ENCODE assay signal across 8 cellular contexts in genomic region chr22:50341977-50342650, GRCh38. TPM values are rescaled to one million over a fixed set of nuclear protein-coding genes. Genes with fewer than 3 reads are reported as not detected.
A peak's percentile ranks its signal among the peaks of the same experiment; 100 is the strongest.
DNase-seq lines count a peak whose midpoint lies in the region; ATAC-seq and TF ChIP-seq lines count a peak whose summit lies in the region.

No MANE protein-coding gene starts in this region.

- H3K4me3 Mint-ChIP-seq in CD4-positive, alpha-beta memory T cell = peak overlapping the region; percentile 80 to 93 (median 88)
- H3K4me3 Mint-ChIP-seq in glutamatergic neuron (ENCODE audit: unreplicated experiment) = peak overlapping the region; percentile 89

- H3K4me2 ChIP-seq in osteoblast (ENCODE audit: insufficient read depth, low read length) = peak overlapping the region; percentile 97

- TF ChIP-seq POLR2A in suprapubic skin (IDR thresholded peaks at IDR 0.05) = no peak

- CTCF ChIA-PET in CD4-positive, alpha-beta memory T cell (lab: Charles Lee; ENCODE audit: partially characterized antibody) = interaction anchor here (0.7 to 2.7 kb wide), 29 partner anchors 9 to 279 kb away, joined by 3 to 24 read pairs (median 5); partner anchors contain the start of genes DENND6B, HDAC10, LMF2 and SCO2

- ATAC-seq in GM21515 (IDR thresholded peaks at IDR 0.05; ENCODE audit: unreplicated experiment) = peak; percentile 54
- ATAC-seq in activated naive CD4-positive, alpha-beta T cell treated with anti-CD3 and anti-CD28 coated beads, Interleukin-2, amount 50 U/mL, for 72 hours = peak; percentile 66 to 69

- peaks cover 3 to 12% (median 5%) of the 10 kb centered on the region in 4 donors for H3K4me1 Mint-ChIP-seq in CD4-positive, alpha-beta memory T cell
- H3K4me1 Mint-ChIP-seq in glutamatergic neuron (ENCODE audit: low read depth, unreplicated experiment) = no peaks in the 10 kb centered on the region

- POLR2A ChIA-PET in CD4-positive, alpha-beta memory T cell (lab: Charles Lee; ENCODE audit: partially characterized antibody) = interaction anchor here (1.0 to 2.6 kb wide), 13 partner anchors 14 to 286 kb away, joined by 3 to 16 read pairs (median 5); partner anchors contain the start of genes ARSA, HDAC10, SCO2 and TUBGCP6

- H3K4me3 ChIP-seq in CD4-positive, alpha-beta memory T cell (ENCODE audit: low read length in 2 of 2) = peak overlapping the region; percentile 39 to 70
- H3K4me3 ChIP-seq in MG63 (peak overlapping the region; percentile 61), osteoblast (ENCODE audit: insufficient read depth, low read length) (peak overlapping the region; percentile 83), suprapubic skin (peak overlapping the region; percentile 79)

- H4K20me1 ChIP-seq in osteoblast (ENCODE audit: insufficient read depth, low read length) = peaks cover 6% of the 10 kb centered on the region

- H3K27me3 ChIP-seq in CD4-positive, alpha-beta memory T cell (ENCODE audit: insufficient read depth, low read length) = no peaks in the 10 kb centered on the region
- H3K27me3 ChIP-seq in MG63 (no peaks in the 10 kb centered on the region), osteoblast (ENCODE audit: insufficient read depth, low read length) (no peaks in the 10 kb centered on the region), suprapubic skin (no peaks in the 10 kb centered on the region)

- peaks cover 0 to 2% of the 10 kb centered on the region in 2 donors for H3K36me3 Mint-ChIP-seq in CD4-positive, alpha-beta memory T cell
- no peaks in the 10 kb centered on the region for H3K36me3 Mint-ChIP-seq in activated naive CD4-positive, alpha-beta T cell treated with anti-CD3 and anti-CD28 coated beads, Interleukin-2, amount 50 U/mL, for 72 hours
- no peaks in the 10 kb centered on the region for H3K36me3 Mint-ChIP-seq in glutamatergic neuron (ENCODE audit: unreplicated experiment)

- H2AFZ ChIP-seq in osteoblast (ENCODE audit: low read length) = peak overlapping the region; percentile 85

- H3K9me3 ChIP-seq in CD4-positive, alpha-beta memory T cell (ENCODE audit: control insufficient read depth in 1 of 2, low read length in 2 of 2) = no peaks in the 10 kb centered on the region
- H3K9me3 ChIP-seq in MG63 (no peaks in the 10 kb centered on the region), osteoblast (ENCODE audit: low read depth, low read length) (no peaks in the 10 kb centered on the region), suprapubic skin (no peaks in the 10 kb centered on the region)

- WGBS in suprapubic skin = 10% methylated on average over 26 of the region's 26 CpGs

- peak; percentile 83 to 89 (median 86) for DNase-seq in CD4-positive, alpha-beta memory T cell
- DNase-seq in MG63 (peak; percentile 81), SKM-1 treated with dmso at 0.1 percent for 144 hours (lab: John Stamatoyannopoulos, UW; ENCODE audit: unreplicated experiment) (peak; percentile 86), glutamatergic neuron (peak; percentile 94), osteoblast (ENCODE audit: insufficient read length, low spot score, missing footprints) (peak; percentile 97), suprapubic skin (ENCODE audit: low spot score in 2 of 2) (peak; percentile 91 to 94)
- peak; percentile 88 to 97 for DNase-seq in activated naive CD4-positive, alpha-beta T cell treated with anti-CD3 and anti-CD28 coated beads, Interleukin-2, amount 50 U/mL, for 72 hours (ENCODE audit: low spot score in 2 of 2)

- H3K36me3 ChIP-seq in CD4-positive, alpha-beta memory T cell (ENCODE audit: insufficient read depth, low read length) = no peaks in the 10 kb centered on the region
- H3K36me3 ChIP-seq in MG63 = no peaks in the 10 kb centered on the region
- no peaks in the 10 kb centered on the region for H3K36me3 ChIP-seq in osteoblast (ENCODE audit: insufficient read depth, low read length)
- no peaks in the 10 kb centered on the region for H3K36me3 ChIP-seq in suprapubic skin

- no peaks in the 10 kb centered on the region for H3K27me3 Mint-ChIP-seq in CD4-positive, alpha-beta memory T cell
- no peaks in the 10 kb centered on the region for H3K27me3 Mint-ChIP-seq in glutamatergic neuron (ENCODE audit: unreplicated experiment)

- intact Hi-C loops in CD4-positive, alpha-beta memory T cell (cut with micrococcal nuclease) = loop anchor here (1.0 to 5.0 kb wide), 11 partner anchors 15 to 279 kb away; partner anchors contain the start of genes CHKB, DENND6B and LMF2

- H3K9me3 Mint-ChIP-seq in CD4-positive, alpha-beta memory T cell = no peaks in the 10 kb centered on the region
- H3K9me3 Mint-ChIP-seq in activated naive CD4-positive, alpha-beta T cell treated with anti-CD3 and anti-CD28 coated beads, Interleukin-2, amount 50 U/mL, for 72 hours = no peaks in the 10 kb centered on the region
- peaks cover 3% of the 10 kb centered on the region for H3K9me3 Mint-ChIP-seq in glutamatergic neuron (ENCODE audit: unreplicated experiment)

- H3K27ac ChIP-seq in CD4-positive, alpha-beta memory T cell (ENCODE audit: low read depth, low read length) = peak overlapping the region; percentile 84
- H3K27ac ChIP-seq in osteoblast (ENCODE audit: low read depth, low read length) = peak overlapping the region; percentile 41
- H3K27ac ChIP-seq in suprapubic skin = peak overlapping the region; percentile 77

- no peak for TF ChIP-seq EP300 in suprapubic skin (IDR thresholded peaks at IDR 0.05)

- TF ChIP-seq CTCF in glutamatergic neuron (IDR thresholded peaks at IDR 0.05; ENCODE audit: partially characterized antibody, unreplicated experiment) (peak; percentile 93), osteoblast (IDR thresholded peaks at IDR 0.05; ENCODE audit: extremely low read depth, low read depth, low read length) (peak; percentile 96), suprapubic skin (IDR thresholded peaks at IDR 0.05) (peak; percentile 82 to 96)

- H3K4me1 ChIP-seq in CD4-positive, alpha-beta memory T cell (ENCODE audit: insufficient read depth, low read length) = peaks cover 28% of the 10 kb centered on the region
- H3K4me1 ChIP-seq in osteoblast (ENCODE audit: insufficient read depth, low read length) (peaks cover 5% of the 10 kb centered on the region), suprapubic skin (peaks cover 24% of the 10 kb centered on the region)

- H3K27ac Mint-ChIP-seq in CD4-positive, alpha-beta memory T cell = peak overlapping the region; percentile 92 to 97 (median 95)
- peak overlapping the region; percentile 54 to 86 for H3K27ac Mint-ChIP-seq in activated naive CD4-positive, alpha-beta T cell treated with anti-CD3 and anti-CD28 coated beads, Interleukin-2, amount 50 U/mL, for 72 hours
- peak overlapping the region; percentile 66 for H3K27ac Mint-ChIP-seq in glutamatergic neuron (ENCODE audit: unreplicated experiment)

- peaks cover 18% of the 10 kb centered on the region for H3K79me2 ChIP-seq in osteoblast (ENCODE audit: insufficient read depth, low read length)

RNA-seq across cellular contexts. Expression of gene PPP6R2, which starts 1.0 kb away (rescaled TPM):
- total RNA-seq in CD4-positive, alpha-beta memory T cell = 10 to 100 TPM; 80.1 to 91.2 TPM
- 10 to 100 TPM; 13.3 to 27.7 TPM for polyA plus RNA-seq in CD4-positive, alpha-beta memory T cell
- 31.0 and 37.4 TPM in 2 replicates for total RNA-seq in MG63 (2014; rRNA removed; shearing (Covaris generic); ENCODE audit: low replicate concordance)
- 10 to 100 TPM; 42.6 to 48.3 TPM for total RNA-seq in activated naive CD4-positive, alpha-beta T cell treated with anti-CD3 and anti-CD28 coated beads, Interleukin-2, amount 50 U/mL, for 72 hours
- total RNA-seq in glutamatergic neuron (ENCODE audit: unreplicated experiment) (122 TPM), osteoblast (51.0 and 61.2 TPM in 2 replicates), suprapubic skin (10 to 100 TPM; 46.7 to 70.3 (median 64.6) TPM)

RNA-seq across cellular contexts. Expression of gene DENND6B, which starts 15.3 kb away (rescaled TPM):
- 1 to 10 TPM; 1.5 to 2.4 TPM for total RNA-seq in CD4-positive, alpha-beta memory T cell
- under 1 TPM; 0.22 to 0.36 TPM for polyA plus RNA-seq in CD4-positive, alpha-beta memory T cell
- total RNA-seq in MG63 (2014; rRNA removed; shearing (Covaris generic); ENCODE audit: low replicate concordance) = 0.15 and 0.46 TPM in 2 replicates
- 1 to 10 TPM; 4.1 to 4.3 TPM for total RNA-seq in activated naive CD4-positive, alpha-beta T cell treated with anti-CD3 and anti-CD28 coated beads, Interleukin-2, amount 50 U/mL, for 72 hours
- 32.1 TPM for total RNA-seq in glutamatergic neuron (ENCODE audit: unreplicated experiment)
- 5.9 and 6.5 TPM in 2 replicates for total RNA-seq in osteoblast
- total RNA-seq in suprapubic skin = 1 to 10 TPM; 3.3 to 5.4 (median 3.4) TPM

RNA-seq across cellular contexts. Expression of gene PLXNB2, which starts 34.7 kb away (rescaled TPM):
- 1 to 10 TPM; 2.8 to 4.6 TPM for total RNA-seq in CD4-positive, alpha-beta memory T cell
- polyA plus RNA-seq in CD4-positive, alpha-beta memory T cell = under 1 TPM in 1 of 2 donors, not detected in 1; 0.40 TPM
- total RNA-seq in MG63 (2014; rRNA removed; shearing (Covaris generic); ENCODE audit: low replicate concordance) = 65.6 and 80.7 TPM in 2 replicates
- 10 to 100 TPM; 10.3 to 13.1 TPM for total RNA-seq in activated naive CD4-positive, alpha-beta T cell treated with anti-CD3 and anti-CD28 coated beads, Interleukin-2, amount 50 U/mL, for 72 hours
- 95.2 TPM for total RNA-seq in glutamatergic neuron (ENCODE audit: unreplicated experiment)
- 166 and 209 TPM in 2 replicates for total RNA-seq in osteoblast
- 100 to 1,000 TPM; 117 to 231 (median 192) TPM for total RNA-seq in suprapubic skin

Comparison
In these comparisons a context has a peak if more than half of its experiments do, and no peak if none do; other contexts are left out.
1. Peak in every context shown above with its lines: DNase-seq, ATAC-seq, H3K4me3 ChIP-seq and H3K27ac ChIP-seq.